In the genomic region with DNA sequence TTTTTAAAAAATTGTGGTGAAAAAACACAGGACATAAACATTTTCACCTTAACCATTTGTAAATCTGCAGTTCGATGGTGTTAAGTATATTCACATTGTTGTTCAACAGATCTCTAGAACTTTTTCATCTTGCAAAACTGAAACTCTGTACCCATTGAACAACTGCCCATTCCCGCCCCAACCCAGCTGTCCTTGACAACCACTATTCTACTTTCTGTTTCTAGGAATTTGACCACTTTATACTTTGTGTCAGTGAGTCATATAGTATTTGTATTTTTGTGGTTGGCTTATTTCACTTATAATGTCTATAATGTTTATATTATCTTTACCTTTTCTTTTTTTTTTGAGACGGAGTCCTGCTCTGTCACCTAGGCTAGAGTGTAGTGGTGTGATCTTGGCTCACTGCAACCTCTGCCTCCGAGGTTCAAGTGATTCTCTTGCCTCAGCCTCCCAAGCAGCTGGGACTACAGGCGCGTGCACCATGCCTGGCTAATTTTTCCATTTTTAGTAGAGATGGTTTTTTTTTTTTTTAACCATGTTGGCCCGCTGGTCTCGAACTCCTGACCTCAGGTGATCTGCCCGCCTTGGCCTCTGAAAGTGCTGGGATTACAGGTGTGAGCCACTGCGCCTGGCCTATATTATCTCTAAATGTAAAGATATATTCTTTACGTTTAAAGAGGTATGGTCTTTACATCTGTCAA, we compare ENCODE assay signal across 7 cellular contexts. TPM values are rescaled to one million over a fixed set of nuclear protein-coding genes. Genes with fewer than 3 reads are reported as not detected.
DNase-seq lines count a peak whose midpoint lies in the region; ATAC-seq, FAIRE-seq and TF ChIP-seq lines count a peak whose summit lies in the region.
"Not testable (repeated sequence)": the region's sequence is repeated elsewhere in the genome, so short reads cannot be mapped to it uniquely, and the experiment has no call there.

No MANE protein-coding gene starts in this region.

- peak overlapping the region; percentile 84 for H3K27ac ChIP-seq in KMS-11

- H4K20me1 ChIP-seq in KMS-11 (ENCODE audit: insufficient read depth): not testable (repeated sequence)

- peaks cover 12% of the 10 kb centered on the region; the same call in 1 of the 2 replicates for H3K36me3 ChIP-seq in KMS-11 (ENCODE audit: insufficient read depth)

- peak overlapping the region; percentile 91 for H3K4me2 ChIP-seq in KMS-11

- TF ChIP-seq CTCF in HFFc6 (IDR thresholded peaks at IDR 0.05); KMS-11 (conservative IDR thresholded peaks at IDR 0.05; ENCODE audit: low read depth, low read length); fibroblast of pulmonary artery (IDR thresholded peaks at IDR 0.05; ENCODE audit: low read length, missing control alignments): not testable (repeated sequence)

- intact Hi-C loops in activated CD4-positive, alpha-beta T cell treated with anti-CD3 and anti-CD28 coated beads, Interleukin-2, amount 10 ng/mL, durations not matched to agents 24 days and 14 days (cut with micrococcal nuclease): loop anchor here (1.0 to 10.0 kb wide), 6 partner anchors 8 to 1247 kb away; partner anchors contain the start of genes MRPS33 and SSBP1

- not testable (repeated sequence) for H2AFZ ChIP-seq in KMS-11 (ENCODE audit: low read depth)

- not testable (repeated sequence) for H3K4me3 ChIP-seq in KMS-11 (IDR thresholded peaks at IDR 0.05; ENCODE audit: insufficient read depth, low read depth, low read length); fibroblast of pulmonary artery (replicated peaks; ENCODE audit: low read depth, low read length)

- H3K27me3 Mint-ChIP-seq in HFFc6 (ENCODE audit: insufficient read depth); activated CD4-positive, alpha-beta T cell treated with anti-CD3 and anti-CD28 coated beads, Interleukin-2, amount 10 ng/mL, durations not matched to agents 24 days and 14 days; activated naive CD8-positive, alpha-beta T cell treated with anti-CD3 and anti-CD28 coated beads, Interleukin-2, amount 50 U/mL, for 24 hours: not testable (repeated sequence)

- H3K36me3 Mint-ChIP-seq in HFFc6 (ENCODE audit: low read depth): peaks cover 20% of the 10 kb centered on the region
- peaks cover 93% of the 10 kb centered on the region for H3K36me3 Mint-ChIP-seq in activated CD4-positive, alpha-beta T cell treated with anti-CD3 and anti-CD28 coated beads, Interleukin-2, amount 10 ng/mL, durations not matched to agents 24 days and 14 days (ENCODE audit: low read depth)
- peaks cover 91% of the 10 kb centered on the region for H3K36me3 Mint-ChIP-seq in activated naive CD8-positive, alpha-beta T cell treated with anti-CD3 and anti-CD28 coated beads, Interleukin-2, amount 50 U/mL, for 24 hours (ENCODE audit: low read depth)

- peak; percentile 66 for FAIRE-seq in GM18507 (lab: Jason Lieb, UNC)

- peaks cover 96% of the 10 kb centered on the region for H3K4me1 ChIP-seq in KMS-11 (ENCODE audit: low read depth, poor library complexity, severe bottlenecking)

- H3K79me2 ChIP-seq in KMS-11 (ENCODE audit: insufficient read depth, low read depth): peaks cover 70% of the 10 kb centered on the region

- H3K4me1 Mint-ChIP-seq in HFFc6 (ENCODE audit: low read depth): peaks cover 17% of the 10 kb centered on the region
- peaks cover 63% of the 10 kb centered on the region for H3K4me1 Mint-ChIP-seq in activated CD4-positive, alpha-beta T cell treated with anti-CD3 and anti-CD28 coated beads, Interleukin-2, amount 10 ng/mL, durations not matched to agents 24 days and 14 days
- peaks cover 92% of the 10 kb centered on the region for H3K4me1 Mint-ChIP-seq in activated naive CD8-positive, alpha-beta T cell treated with anti-CD3 and anti-CD28 coated beads, Interleukin-2, amount 50 U/mL, for 24 hours

- not testable (repeated sequence) for H3K9me3 Mint-ChIP-seq in HFFc6
- peaks cover 26% of the 10 kb centered on the region for H3K9me3 Mint-ChIP-seq in activated CD4-positive, alpha-beta T cell treated with anti-CD3 and anti-CD28 coated beads, Interleukin-2, amount 10 ng/mL, durations not matched to agents 24 days and 14 days
- H3K9me3 Mint-ChIP-seq in activated naive CD8-positive, alpha-beta T cell treated with anti-CD3 and anti-CD28 coated beads, Interleukin-2, amount 50 U/mL, for 24 hours: peaks cover 11% of the 10 kb centered on the region

- DNase-seq in GM18507 (ENCODE audit: extremely low spot score, insufficient read length, low read depth): not testable (repeated sequence)
- peak; percentile 17 for DNase-seq in HFFc6
- DNase-seq in activated CD4-positive, alpha-beta T cell treated with anti-CD3 and anti-CD28 coated beads, Interleukin-2, amount 10 ng/mL, durations not matched to agents 24 days and 14 days: peak; percentile 76
- peak; percentile 31 for DNase-seq in activated naive CD8-positive, alpha-beta T cell treated with anti-CD3 and anti-CD28 coated beads, Interleukin-2, amount 50 U/mL, for 24 hours
- peak; percentile 21 for DNase-seq in fibroblast of pulmonary artery (ENCODE audit: low read depth)
- peak; percentile 46 for DNase-seq in non-pigmented ciliary epithelial cell (ENCODE audit: low read depth)

- ATAC-seq in activated naive CD8-positive, alpha-beta T cell treated with anti-CD3 and anti-CD28 coated beads, Interleukin-2, amount 50 U/mL, for 24 hours: peak; percentile 53

- not testable (repeated sequence) for H3K4me3 Mint-ChIP-seq in HFFc6
- peak overlapping the region; percentile 59 for H3K4me3 Mint-ChIP-seq in activated CD4-positive, alpha-beta T cell treated with anti-CD3 and anti-CD28 coated beads, Interleukin-2, amount 10 ng/mL, durations not matched to agents 24 days and 14 days
- peak overlapping the region; percentile 64 for H3K4me3 Mint-ChIP-seq in activated naive CD8-positive, alpha-beta T cell treated with anti-CD3 and anti-CD28 coated beads, Interleukin-2, amount 50 U/mL, for 24 hours

- H3K27ac Mint-ChIP-seq in HFFc6: not testable (repeated sequence)
- peak overlapping the region; percentile 86 for H3K27ac Mint-ChIP-seq in activated CD4-positive, alpha-beta T cell treated with anti-CD3 and anti-CD28 coated beads, Interleukin-2, amount 10 ng/mL, durations not matched to agents 24 days and 14 days
- peak overlapping the region; percentile 95 for H3K27ac Mint-ChIP-seq in activated naive CD8-positive, alpha-beta T cell treated with anti-CD3 and anti-CD28 coated beads, Interleukin-2, amount 50 U/mL, for 24 hours

- peak overlapping the region; percentile 29; the same call in 1 of the 2 replicates for H3K9ac ChIP-seq in KMS-11

- not testable (repeated sequence) for H3K27me3 ChIP-seq in KMS-11 (ENCODE audit: insufficient read depth, low read depth)

RNA-seq across cellular contexts. Expression of gene AGK, which starts 6.8 kb away (rescaled TPM):
- total RNA-seq in HFFc6 (2021; fragmentation: NEBNext Ultra II Directional; extraction: Animal tissue kit (Norgen Biotek cat#: 25700)): 10 to 100 TPM; 14.7 to 18.0 (median 16.1) TPM
- 146 and 151 TPM in 2 replicates for total RNA-seq in activated CD4-positive, alpha-beta T cell treated with anti-CD3 and anti-CD28 coated beads, Interleukin-2, amount 10 ng/mL, durations not matched to agents 24 days and 14 days
